Comparison of ENCODE assay signal across 10 cellular contexts in the genomic region with DNA sequence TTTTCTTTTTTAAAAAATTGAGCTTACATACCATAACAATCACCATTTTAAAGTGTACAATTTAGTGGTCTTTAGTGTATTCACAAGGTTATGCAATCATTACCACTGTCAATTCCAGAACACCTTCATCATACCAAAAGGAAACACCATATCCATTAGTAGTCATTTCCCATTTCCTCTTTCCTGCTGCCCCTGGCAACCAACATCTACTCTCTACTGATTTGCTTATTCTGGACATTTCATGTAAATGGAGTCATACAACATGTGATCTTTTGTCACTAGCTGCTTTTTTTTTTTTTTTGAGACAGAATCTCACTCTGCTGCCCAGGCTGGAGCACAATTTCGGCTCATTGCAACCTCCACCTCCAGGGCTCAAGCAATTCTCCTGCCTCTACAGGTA.
DNase-seq lines count a peak whose midpoint lies in the region; ATAC-seq, FAIRE-seq and TF ChIP-seq lines count a peak whose summit lies in the region.
"Had no signal": no experiment of that assay in that cellular context is flagged by ENCODE, and none has a peak within 500 bp of the region (broad histone marks: within the 10 kb centered on the region; RNA-seq: fewer than 3 reads in every experiment).

No MANE protein-coding gene starts in this region.

- DNase-seq in H54 (ENCODE audit: insufficient read length, low spot score) = peak; percentile 27
- no peak for DNase-seq in T-helper 17 cell
- peak; percentile 92 to 93 for DNase-seq in foreskin fibroblast
- no peak for DNase-seq in ACHN
- DNase-seq in NCI-H1105 treated with DMSO at 0.1 percent for 48 hours (lab: John Stamatoyannopoulos, UW) = no peak
- no peak for DNase-seq in inferior parietal cortex (ENCODE audit: extremely low spot score)
- DNase-seq in mesenteric fat pad (ENCODE audit: low spot score) = no peak
- DNase-seq: cerebellar nuclear complex had no signal

- no peak for ATAC-seq in T-helper 17 cell

- TF ChIP-seq CTCF in foreskin fibroblast (IDR thresholded peaks at IDR 0.05; ENCODE audit: low read depth, low read length) = no peak

- H3K27me3 ChIP-seq in ACC112 (ENCODE audit: insufficient read depth, low read length) = no peaks in the 10 kb centered on the region

- in situ Hi-C loops in ACHN (cut with HindIII; ENCODE audit: low pct_ligation_motif_present, low pct_unique_long_range_greater_than_20kb, low sequenced_read_pairs) = no loop called here

- H3K27me3 Mint-ChIP-seq in T-helper 17 cell = no peaks in the 10 kb centered on the region

- H3K27ac ChIP-seq in ACC112 (ENCODE audit: low read depth, low read length) = peak overlapping the region; percentile 80

- H3K4me1 ChIP-seq in ACC112 (ENCODE audit: control insufficient read depth, insufficient read depth, low read length, unreplicated experiment) = peaks cover 33% of the 10 kb centered on the region

- peaks cover 5% of the 10 kb centered on the region for H3K36me3 Mint-ChIP-seq in T-helper 17 cell (ENCODE audit: low read depth)

- H3K4me3 Mint-ChIP-seq in T-helper 17 cell = no peak overlapping the region

- peak overlapping the region; percentile 64 for H3K4me3 ChIP-seq in ACC112 (ENCODE audit: low read depth, low read length)
- H3K4me3 ChIP-seq in foreskin fibroblast (ENCODE audit: low read depth in 1 of 2, low read length in 2 of 2) = no peak overlapping the region
- H3K4me3 ChIP-seq: lung had no signal

- no peaks in the 10 kb centered on the region for H3K9me3 ChIP-seq in T-helper 17 cell (ENCODE audit: control insufficient read depth, low read length, poor library complexity, severe bottlenecking)

- no peak for TF ChIP-seq POLR2A in H54 (IDR thresholded peaks at IDR 0.05; ENCODE audit: low read depth, low read length)

- FAIRE-seq in H54 (lab: Jason Lieb, UNC) = peak; percentile 92

- peaks cover 36% of the 10 kb centered on the region for H3K36me3 ChIP-seq in ACC112 (ENCODE audit: insufficient read depth, low read length)

- H3K4me1 Mint-ChIP-seq in T-helper 17 cell = peaks cover 13% of the 10 kb centered on the region

- H3K79me2 ChIP-seq in ACC112 (ENCODE audit: control insufficient read depth, insufficient read depth, low read length, unreplicated experiment) = peaks cover 15% of the 10 kb centered on the region

- no peak overlapping the region for H2AFZ ChIP-seq in ACC112 (ENCODE audit: low read length, unreplicated experiment)

- H3K27ac Mint-ChIP-seq in T-helper 17 cell = peak overlapping the region; percentile 66

Comparison
In these comparisons a context has a peak if more than half of its experiments do, and no peak if none do; other contexts are left out.
1. DNase-seq: peak in H54 (single experiment) and foreskin fibroblast (2 of 2); none in T-helper 17 cell (0 of 3), ACHN (single experiment), NCI-H1105 treated with DMSO at 0.1 percent for 48 hours (single experiment), inferior parietal cortex (single experiment) and mesenteric fat pad (single experiment).